19 cellular contexts compared by ENCODE assay signal in the genomic region with DNA sequence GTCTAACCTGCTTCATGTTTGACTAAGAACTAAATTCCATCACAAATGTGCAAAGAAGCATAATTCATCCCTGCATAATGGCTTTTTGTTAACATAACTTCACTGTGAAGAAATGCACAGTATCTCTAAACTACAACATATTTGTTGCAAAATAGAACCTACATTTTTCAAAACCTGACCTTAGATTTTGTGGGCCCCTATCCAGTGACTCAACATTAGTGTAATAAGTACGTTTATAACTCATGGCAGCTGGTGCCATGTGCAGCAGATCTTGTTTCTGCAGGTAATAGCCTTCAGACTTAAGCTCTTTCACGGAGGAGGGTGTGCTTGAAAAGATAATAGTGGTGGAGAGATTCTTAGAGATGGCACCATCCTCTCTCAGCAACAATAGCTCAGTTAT. TPM values are rescaled to one million over a fixed set of nuclear protein-coding genes. Genes with fewer than 3 reads are reported as not detected.
"Had no signal": no experiment of that assay in that cellular context is flagged by ENCODE, and none has a peak within 500 bp of the region (broad histone marks: within the 10 kb centered on the region; RNA-seq: fewer than 3 reads in every experiment).

No MANE protein-coding gene starts in this region.

- H2AFZ ChIP-seq: hepatocyte had no signal

- H3K27ac ChIP-seq: esophagus squamous epithelium, hepatocyte, ovary, right atrium auricular region had no signal

- H3K4me1 Mint-ChIP-seq: naive B cell had no signal

- H3K4me3 ChIP-seq: esophagus squamous epithelium, hepatocyte, lung, ovary, right atrium auricular region had no signal

- H3K27me3 Mint-ChIP-seq: dendritic cell treated with granulocyte-macrophage colony-stimulating factor and Interleukin-4, amounts not matched to agents 40 ng/mL and 50 ng/mL, for 4 days; effector memory CD8-positive, alpha-beta T cell; naive B cell had no signal

- H3K4me2 ChIP-seq: hepatocyte had no signal

- H3K9me3 Mint-ChIP-seq: dendritic cell treated with granulocyte-macrophage colony-stimulating factor and Interleukin-4, amounts not matched to agents 40 ng/mL and 50 ng/mL, for 4 days had no signal

- H3K4me3 Mint-ChIP-seq: dendritic cell treated with granulocyte-macrophage colony-stimulating factor and Interleukin-4, amounts not matched to agents 40 ng/mL and 50 ng/mL, for 4 days; effector memory CD8-positive, alpha-beta T cell; naive B cell had no signal

- DNase-seq: effector memory CD8-positive, alpha-beta T cell; esophagus squamous epithelium; foreskin melanocyte; head of caudate nucleus; left colon; left ventricle myocardium superior; mesendoderm; naive B cell; ovary; small intestine; stimulated activated CD4-positive, alpha-beta T cell treated with anti-CD3 and anti-CD28 coated beads, Interleukin-12 subunit alpha, Interleukin-12 subunit beta, amount 100 ng/mL, for 4 hours; stimulated activated naive CD4-positive, alpha-beta T cell treated with Interleukin-2 at 50 U/mL for 16 hours; trophoblast cell had no signal

- H3K4me1 ChIP-seq: right atrium auricular region had no signal

- ATAC-seq: effector memory CD8-positive, alpha-beta T cell; left colon; left ventricle myocardium superior had no signal

- H3K27me3 ChIP-seq: esophagus squamous epithelium, hepatocyte, ovary, right atrium auricular region had no signal

- H3K79me2 ChIP-seq: hepatocyte had no signal

- H3K9me3 ChIP-seq: esophagus squamous epithelium, ovary, right atrium auricular region had no signal

- H3K27ac Mint-ChIP-seq: dendritic cell treated with granulocyte-macrophage colony-stimulating factor and Interleukin-4, amounts not matched to agents 40 ng/mL and 50 ng/mL, for 4 days; effector memory CD8-positive, alpha-beta T cell; naive B cell had no signal

- H3K36me3 Mint-ChIP-seq: naive B cell had no signal

- H3K36me3 ChIP-seq: esophagus squamous epithelium, ovary, right atrium auricular region had no signal

RNA-seq across cellular contexts. Expression of gene VWC2L, which starts 28.6 kb away (rescaled TPM):
- total RNA-seq: epithelial cell of proximal tubule, esophagus squamous epithelium, kidney epithelial cell, left colon, left ventricle myocardium superior, right atrium auricular region had no signal
- polyA plus RNA-seq: hepatocyte, ovary had no signal
